In genomic region chr18:9683418-9684396, GRCh38 we compare ENCODE assay signal across 9 cellular contexts. TPM values are rescaled to one million over a fixed set of nuclear protein-coding genes. Genes with fewer than 3 reads are reported as not detected.
DNase-seq lines count a peak whose midpoint lies in the region; ATAC-seq, FAIRE-seq and TF ChIP-seq lines count a peak whose summit lies in the region.
"Had no signal": no experiment of that assay in that cellular context is flagged by ENCODE, and none has a peak within 500 bp of the region (broad histone marks: within the 10 kb centered on the region; RNA-seq: fewer than 3 reads in every experiment).

No MANE protein-coding gene starts in this region.

- peaks cover 11% of the 10 kb centered on the region for H3K4me1 Mint-ChIP-seq in activated CD8-positive, alpha-beta T cell treated with anti-CD3 and anti-CD28 coated beads, Interleukin-2, amount 10 ng/mL, durations not matched to agents 7 days and 5 days (ENCODE audit: low read depth)

- H3K9me3 Mint-ChIP-seq in activated CD8-positive, alpha-beta T cell treated with anti-CD3 and anti-CD28 coated beads, Interleukin-2, amount 10 ng/mL, durations not matched to agents 7 days and 5 days (ENCODE audit: insufficient read depth) = no peaks in the 10 kb centered on the region

- ATAC-seq in lower lobe of right lung = peak; percentile 76 to 81
- ATAC-seq in activated CD8-positive, alpha-beta T cell treated with anti-CD3 and anti-CD28 coated beads, Interleukin-2, amount 10 ng/mL, durations not matched to agents 7 days and 5 days = no peak

- peaks cover 39% of the 10 kb centered on the region for H3K27me3 Mint-ChIP-seq in activated CD8-positive, alpha-beta T cell treated with anti-CD3 and anti-CD28 coated beads, Interleukin-2, amount 10 ng/mL, durations not matched to agents 7 days and 5 days (ENCODE audit: low read depth)

- H3K27ac Mint-ChIP-seq in activated CD8-positive, alpha-beta T cell treated with anti-CD3 and anti-CD28 coated beads, Interleukin-2, amount 10 ng/mL, durations not matched to agents 7 days and 5 days = no peak overlapping the region

- H3K4me1 ChIP-seq in lower lobe of right lung = peaks cover 21% of the 10 kb centered on the region

- peak; percentile 24 for TF ChIP-seq CTCF in D721Med (IDR thresholded peaks at IDR 0.05; ENCODE audit: insufficient read depth, missing control alignments)
- peak; percentile 36 for TF ChIP-seq CTCF in lower lobe of right lung (IDR thresholded peaks at IDR 0.05)

- POLR2A ChIA-PET in activated CD8-positive, alpha-beta T cell treated with anti-CD3 and anti-CD28 coated beads, Interleukin-2, amount 10 ng/mL, durations not matched to agents 7 days and 5 days (lab: Charles Lee) = no interaction called here

- H3K4me3 Mint-ChIP-seq in activated CD8-positive, alpha-beta T cell treated with anti-CD3 and anti-CD28 coated beads, Interleukin-2, amount 10 ng/mL, durations not matched to agents 7 days and 5 days = no peak overlapping the region

- H3K4me3 ChIP-seq in lower lobe of right lung = no peak overlapping the region

- H3K36me3 Mint-ChIP-seq in activated CD8-positive, alpha-beta T cell treated with anti-CD3 and anti-CD28 coated beads, Interleukin-2, amount 10 ng/mL, durations not matched to agents 7 days and 5 days (ENCODE audit: low read depth) = no peaks in the 10 kb centered on the region

- DNase-seq in D721Med (ENCODE audit: insufficient read length, low spot score) = no peak
- DNase-seq in NCI-H2196 (lab: John Stamatoyannopoulos, UW; ENCODE audit: unreplicated experiment) = peak; percentile 33
- peak; percentile 65 for DNase-seq in cerebellar cortex (ENCODE audit: low spot score)
- DNase-seq in lower lobe of right lung = no peak
- DNase-seq in NK-92 (lab: John Stamatoyannopoulos, UW; ENCODE audit: unreplicated experiment) = no peak
- DNase-seq in DMS153 (lab: John Stamatoyannopoulos, UW) = no peak
- no peak for DNase-seq in activated CD8-positive, alpha-beta T cell treated with anti-CD3 and anti-CD28 coated beads, Interleukin-2, amount 10 ng/mL, durations not matched to agents 7 days and 5 days
- DNase-seq in activated naive CD4-positive, alpha-beta T cell treated with anti-CD3 and anti-CD28 coated beads, Interleukin-2, amount 50 U/mL, for 16 hours = no peak

- no peak for FAIRE-seq in D721Med (lab: Jason Lieb, UNC)

- CTCF ChIA-PET in activated CD8-positive, alpha-beta T cell treated with anti-CD3 and anti-CD28 coated beads, Interleukin-2, amount 10 ng/mL, durations not matched to agents 7 days and 5 days (lab: Charles Lee) = interaction anchor here (1.1 kb wide), 1 partner anchor 78 kb away, joined by 3 read pairs; no protein-coding TSS in a partner anchor

- H3K27ac ChIP-seq in lower lobe of right lung = peak overlapping the region; percentile 70
- H3K27ac ChIP-seq: epithelial cell of prostate had no signal

- intact Hi-C loops in lower lobe of right lung (cut with DNase I) = no loop called here

- H3K36me3 ChIP-seq in lower lobe of right lung = no peaks in the 10 kb centered on the region

- H3K9me3 ChIP-seq in lower lobe of right lung = no peaks in the 10 kb centered on the region

- no peaks in the 10 kb centered on the region for H3K27me3 ChIP-seq in lower lobe of right lung (ENCODE audit: low read depth)

RNA-seq across cellular contexts. Expression of gene RAB31, which starts 24.4 kb away (rescaled TPM):
- total RNA-seq in lower lobe of right lung = 110 TPM
- total RNA-seq in activated CD8-positive, alpha-beta T cell treated with anti-CD3 and anti-CD28 coated beads, Interleukin-2, amount 10 ng/mL, durations not matched to agents 7 days and 5 days = not detected

Comparison
In these comparisons a context has a peak if more than half of its experiments do, and no peak if none do; other contexts are left out.
1. DNase-seq: peak in NCI-H2196 (single experiment) and cerebellar cortex (single experiment); none in D721Med (single experiment), lower lobe of right lung (single experiment), NK-92 (single experiment), DMS153 (single experiment), activated CD8-positive, alpha-beta T cell treated with anti-CD3 and anti-CD28 coated beads, Interleukin-2, amount 10 ng/mL, durations not matched to agents 7 days and 5 days (single experiment) and activated naive CD4-positive, alpha-beta T cell treated with anti-CD3 and anti-CD28 coated beads, Interleukin-2, amount 50 U/mL, for 16 hours (single experiment).
2. RNA of gene RAB31, which starts 24.4 kb away (total RNA-seq): 110 TPM in lower lobe of right lung (single experiment); not detected in activated CD8-positive, alpha-beta T cell treated with anti-CD3 and anti-CD28 coated beads, Interleukin-2, amount 10 ng/mL, durations not matched to agents 7 days and 5 days; every median in the first group is over 100 times any median in the second.